In genomic region chr14:55913324-55914035, GRCh38 we compare ENCODE assay signal across 14 cellular contexts.
A peak's percentile ranks its signal among the peaks of the same experiment; 100 is the strongest.
DNase-seq lines count a peak whose midpoint lies in the region.
"Had no signal": no experiment of that assay in that cellular context is flagged by ENCODE, and none has a peak within 500 bp of the region (broad histone marks: within the 10 kb centered on the region; RNA-seq: fewer than 3 reads in every experiment).

No MANE protein-coding gene starts in this region.

- peak; percentile 1 for DNase-seq in RPMI7951 (ENCODE audit: low read depth)
- DNase-seq in fibroblast of gingiva (ENCODE audit: low read depth): peak; percentile 35
- DNase-seq in left kidney (ENCODE audit: low read depth, low spot score): peak; percentile 26
- DNase-seq in stromal cell of bone marrow (ENCODE audit: low read depth): peak; percentile 31
- no peak for DNase-seq in activated CD8-positive, alpha-beta memory T cell treated with anti-CD3 and anti-CD28 coated beads, Interleukin-2, amount 50 U/mL, for 48 hours
- no peak for DNase-seq in NCI-H2029 (lab: John Stamatoyannopoulos, UW)
- no peak for DNase-seq in effector CD8-positive, alpha-beta T cell (lab: John Stamatoyannopoulos, UW)
- DNase-seq in H4 (ENCODE audit: low spot score): no peak
- DNase-seq: activated naive CD8-positive, alpha-beta T cell treated with anti-CD3 and anti-CD28 coated beads, Interleukin-2, amount 50 U/mL, for 24 hours; effector CD4-positive, alpha-beta T cell; NCI-H69; posterior cingulate gyrus; RPMI8226; T-helper 17 cell had no signal

Comparison
In these comparisons a context has a peak if more than half of its experiments do, and no peak if none do; other contexts are left out.
1. DNase-seq: peak in RPMI7951 (single experiment), fibroblast of gingiva (single experiment), left kidney (single experiment) and stromal cell of bone marrow (single experiment); none in activated CD8-positive, alpha-beta memory T cell treated with anti-CD3 and anti-CD28 coated beads, Interleukin-2, amount 50 U/mL, for 48 hours (single experiment), NCI-H2029 (single experiment), effector CD8-positive, alpha-beta T cell (single experiment) and H4 (single experiment).